ENCODE assay signal across 15 cellular contexts in genomic region chr17:77571141-77571540, GRCh38.
DNase-seq lines count a peak whose midpoint lies in the region; ATAC-seq and TF ChIP-seq lines count a peak whose summit lies in the region.
"Had no signal": no experiment of that assay in that cellular context is flagged by ENCODE, and none has a peak within 500 bp of the region (broad histone marks: within the 10 kb centered on the region; RNA-seq: fewer than 3 reads in every experiment).

No MANE protein-coding gene starts in this region.

- no peak overlapping the region for H2AFZ ChIP-seq in neural progenitor cell (replicated peaks)

- peaks cover 21% of the 10 kb centered on the region for H3F3A ChIP-seq in neural progenitor cell (ENCODE audit: low read depth)

- no peak overlapping the region for H3K27ac ChIP-seq in neural progenitor cell
- H3K27ac ChIP-seq: Peyer's patch had no signal

- no peaks in the 10 kb centered on the region for H4K20me1 ChIP-seq in neural progenitor cell (ENCODE audit: low read depth)

- H3K9me3 ChIP-seq in neural progenitor cell (ENCODE audit: low read depth): no peaks in the 10 kb centered on the region
- H3K9me3 ChIP-seq: Peyer's patch had no signal

- H3K36me3 ChIP-seq in neural progenitor cell: no peaks in the 10 kb centered on the region
- H3K36me3 ChIP-seq: Peyer's patch had no signal

- DNase-seq in CD14-positive monocyte (ENCODE audit: low spot score): no peak
- peak; percentile 96 for DNase-seq in NCI-H82 (lab: John Stamatoyannopoulos, UW)
- DNase-seq in fibroblast of the aortic adventitia (ENCODE audit: low read depth): no peak
- peak; percentile 93 for DNase-seq in neural progenitor cell (ENCODE audit: low spot score)
- no peak for DNase-seq in NCI-H446 (lab: John Stamatoyannopoulos, UW)
- DNase-seq in NCI-H146 treated with DMSO at 0.1 percent for 48 hours (lab: John Stamatoyannopoulos, UW; ENCODE audit: unreplicated experiment): no peak
- DNase-seq in SHP77 treated with DMSO at 0.1 percent for 48 hours (lab: John Stamatoyannopoulos, UW): no peak
- DNase-seq: activated effector memory CD4-positive, alpha-beta T cell treated with anti-CD3 and anti-CD28 coated beads, Interleukin-2, amount 50 U/mL, for 16 hours; effector CD4-positive, alpha-beta T cell; NCI-H2107 had no signal

- intact Hi-C loops in CD14-positive monocyte (cut with micrococcal nuclease): no loop called here

- H3K4me1 Mint-ChIP-seq in CD14-positive monocyte: peaks cover 31% of the 10 kb centered on the region
- H3K4me1 Mint-ChIP-seq in neural progenitor cell: peaks cover 46% of the 10 kb centered on the region

- H3K4me3 Mint-ChIP-seq in CD14-positive monocyte: peak overlapping the region; percentile 74 to 84
- H3K4me3 Mint-ChIP-seq in neural progenitor cell: peak overlapping the region; percentile 86

- H3K27me3 Mint-ChIP-seq in CD14-positive monocyte (ENCODE audit: low read depth in 3 of 3): peaks cover 4 to 29% (median 21%) of the 10 kb centered on the region in 3 donors
- peaks cover 18% of the 10 kb centered on the region for H3K27me3 Mint-ChIP-seq in neural progenitor cell (ENCODE audit: insufficient read depth, low read depth)

- peaks cover 0 to 4% (median 0%) of the 10 kb centered on the region in 7 donors for H3K9me3 Mint-ChIP-seq in CD14-positive monocyte
- H3K9me3 Mint-ChIP-seq in neural progenitor cell: peaks cover 2% of the 10 kb centered on the region

- peaks cover 32% of the 10 kb centered on the region for H3K4me1 ChIP-seq in neural progenitor cell

- ATAC-seq in GM21528 (IDR thresholded peaks at IDR 0.05; ENCODE audit: low FRiP score, unreplicated experiment): no peak
- ATAC-seq: GM12878 had no signal

- H3K9ac ChIP-seq in neural progenitor cell: no peak overlapping the region

- H3K36me3 Mint-ChIP-seq in CD14-positive monocyte: no peaks in the 10 kb centered on the region
- peaks cover 5% of the 10 kb centered on the region for H3K36me3 Mint-ChIP-seq in neural progenitor cell
- H3K36me3 Mint-ChIP-seq: IgD-negative memory B cell had no signal

- no peaks in the 10 kb centered on the region for H3K79me2 ChIP-seq in neural progenitor cell (ENCODE audit: low read depth)

- H3K4me2 ChIP-seq in neural progenitor cell: peak overlapping the region; percentile 73

- H3K27ac Mint-ChIP-seq in CD14-positive monocyte (no peak overlapping the region), neural progenitor cell (peak overlapping the region; percentile 94)
- H3K27ac Mint-ChIP-seq: IgD-negative memory B cell, progenitor cell of endocrine pancreas had no signal

- H3K4me3 ChIP-seq in fibroblast of the aortic adventitia (ENCODE audit: low read depth, low read length) (peak overlapping the region; percentile 25), neural progenitor cell (peak overlapping the region; percentile 23)
- H3K4me3 ChIP-seq: GM12878 had no signal

- TF ChIP-seq CTCF in CD14-positive monocyte (IDR thresholded peaks at IDR 0.05) (no peak), fibroblast of the aortic adventitia (IDR thresholded peaks at IDR 0.05; ENCODE audit: insufficient read depth, low read length) (no peak), neural progenitor cell (IDR thresholded peaks at IDR 0.05) (no peak)

- no peaks in the 10 kb centered on the region for H3K27me3 ChIP-seq in neural progenitor cell
- H3K27me3 ChIP-seq: Peyer's patch had no signal

Comparison
In these comparisons a context has a peak if more than half of its experiments do, and no peak if none do; other contexts are left out.
1. DNase-seq: peak in NCI-H82 (single experiment) and neural progenitor cell (single experiment); none in CD14-positive monocyte (single experiment), fibroblast of the aortic adventitia (single experiment), NCI-H446 (0 of 2), NCI-H146 treated with DMSO at 0.1 percent for 48 hours (single experiment) and SHP77 treated with DMSO at 0.1 percent for 48 hours (single experiment).